ENCODE assay signal across 17 cellular contexts in genomic region chr22:48824673-48825651, GRCh38.
A peak's percentile ranks its signal among the peaks of the same experiment; 100 is the strongest.
DNase-seq lines count a peak whose midpoint lies in the region; TF ChIP-seq lines count a peak whose summit lies in the region.
"Had no signal": no experiment of that assay in that cellular context is flagged by ENCODE, and none has a peak within 500 bp of the region (broad histone marks: within the 10 kb centered on the region; RNA-seq: fewer than 3 reads in every experiment).

No MANE protein-coding gene starts in this region.

- H3K9me3 ChIP-seq in MG63 = no peaks in the 10 kb centered on the region
- peaks cover 0 to 5% of the 10 kb centered on the region in 2 donors for H3K9me3 ChIP-seq in ovary
- H3K9me3 ChIP-seq: lower lobe of right lung had no signal

- peaks cover 3% of the 10 kb centered on the region for H3K9me3 Mint-ChIP-seq in neural crest cell
- H3K9me3 Mint-ChIP-seq: activated T-cell treated with anti-CD3 and anti-CD28 coated beads, Interleukin-2, amount 50 U/mL, for 72 hours; GM23338; natural killer cell treated with Interleukin-12 subunit alpha and Interleukin-12 subunit beta and Interleukin-15 and Interleukin-18, amount 100 ng/mL, for 72 hours had no signal

- intact Hi-C loops in ovary (cut with DNase I) = no loop called here

- TF ChIP-seq EP300 in ovary (IDR thresholded peaks at IDR 0.05) = no peak

- peaks cover 18% of the 10 kb centered on the region for H3K4me1 Mint-ChIP-seq in neural crest cell
- H3K4me1 Mint-ChIP-seq: GM23338 had no signal

- no peak for TF ChIP-seq CTCF in neural crest cell (conservative IDR thresholded peaks at IDR 0.05)
- TF ChIP-seq CTCF in ovary (IDR thresholded peaks at IDR 0.05) = no peak

- 62 to 65% (median 64%) methylated on average over 29 of the region's 29 CpGs for WGBS in ovary, 3 donors

- H3K27me3 ChIP-seq in MG63 = no peaks in the 10 kb centered on the region
- no peaks in the 10 kb centered on the region for H3K27me3 ChIP-seq in ovary

- H3K36me3 Mint-ChIP-seq in neural crest cell (ENCODE audit: low read depth) = no peaks in the 10 kb centered on the region
- H3K36me3 Mint-ChIP-seq: natural killer cell treated with Interleukin-12 subunit alpha and Interleukin-12 subunit beta and Interleukin-15 and Interleukin-18, amount 100 ng/mL, for 72 hours had no signal

- peak; percentile 6 for DNase-seq in DMS79 (lab: John Stamatoyannopoulos, UW)
- no peak for DNase-seq in DMS79 treated with DMSO at 0.1 percent for 48 hours (lab: John Stamatoyannopoulos, UW)
- peak; percentile 68 for DNase-seq in MG63
- peak; percentile 18 for DNase-seq in SW480 (ENCODE audit: low spot score)
- no peak for DNase-seq in neural crest cell (ENCODE audit: low read depth, low spot score)
- no peak for DNase-seq in activated CD4-positive, CD25-positive, alpha-beta regulatory T cell (lab: John Stamatoyannopoulos, UW)
- DNase-seq in SIG-M5 treated with dmso at 0.1 percent for 504 hours (lab: John Stamatoyannopoulos, UW; ENCODE audit: unreplicated experiment) = no peak
- no peak for DNase-seq in ovary
- DNase-seq: 8988T; activated CD4-positive, CD25-positive, alpha-beta regulatory T cell treated with anti-CD3 and anti-CD28 coated beads, Interleukin-2, amount 50 U/mL, for 72 hours; activated T-cell treated with anti-CD3 and anti-CD28 coated beads, Interleukin-2, amount 50 U/mL, for 72 hours; KBM-7; lower lobe of right lung; NCI-H187; OCI-M1 had no signal

- H3K27ac Mint-ChIP-seq in neural crest cell (ENCODE audit: unreplicated experiment) = peak overlapping the region; percentile 71
- H3K27ac Mint-ChIP-seq: activated T-cell treated with anti-CD3 and anti-CD28 coated beads, Interleukin-2, amount 50 U/mL, for 72 hours; GM23338; natural killer cell treated with Interleukin-12 subunit alpha and Interleukin-12 subunit beta and Interleukin-15 and Interleukin-18, amount 100 ng/mL, for 72 hours had no signal

- no peaks in the 10 kb centered on the region for H3K27me3 Mint-ChIP-seq in neural crest cell (ENCODE audit: low read depth)

- TF ChIP-seq POLR2A in ovary (IDR thresholded peaks at IDR 0.05) = no peak

- H3K4me3 ChIP-seq in MG63 (no peak overlapping the region), ovary (no peak overlapping the region)
- H3K4me3 ChIP-seq: GM23338, lower lobe of right lung had no signal

- H3K36me3 ChIP-seq in MG63 (no peaks in the 10 kb centered on the region), ovary (no peaks in the 10 kb centered on the region)
- H3K36me3 ChIP-seq: lower lobe of right lung had no signal

- no peaks in the 10 kb centered on the region for H3K4me1 ChIP-seq in ovary (ENCODE audit: insufficient read depth)
- H3K4me1 ChIP-seq: lower lobe of right lung had no signal

- H3K4me3 Mint-ChIP-seq in neural crest cell = no peak overlapping the region
- H3K4me3 Mint-ChIP-seq: activated T-cell treated with anti-CD3 and anti-CD28 coated beads, Interleukin-2, amount 50 U/mL, for 72 hours; GM23338; natural killer cell treated with Interleukin-12 subunit alpha and Interleukin-12 subunit beta and Interleukin-15 and Interleukin-18, amount 100 ng/mL, for 72 hours had no signal

- no peak overlapping the region for H3K27ac ChIP-seq in ovary
- H3K27ac ChIP-seq: lower lobe of right lung had no signal

Comparison
In these comparisons a context has a peak if more than half of its experiments do, and no peak if none do; other contexts are left out.
1. DNase-seq: peak in DMS79 (single experiment), MG63 (single experiment) and SW480 (single experiment); none in DMS79 treated with DMSO at 0.1 percent for 48 hours (single experiment), neural crest cell (single experiment), activated CD4-positive, CD25-positive, alpha-beta regulatory T cell (0 of 4), SIG-M5 treated with dmso at 0.1 percent for 504 hours (single experiment) and ovary (0 of 5).